In the genomic region with DNA sequence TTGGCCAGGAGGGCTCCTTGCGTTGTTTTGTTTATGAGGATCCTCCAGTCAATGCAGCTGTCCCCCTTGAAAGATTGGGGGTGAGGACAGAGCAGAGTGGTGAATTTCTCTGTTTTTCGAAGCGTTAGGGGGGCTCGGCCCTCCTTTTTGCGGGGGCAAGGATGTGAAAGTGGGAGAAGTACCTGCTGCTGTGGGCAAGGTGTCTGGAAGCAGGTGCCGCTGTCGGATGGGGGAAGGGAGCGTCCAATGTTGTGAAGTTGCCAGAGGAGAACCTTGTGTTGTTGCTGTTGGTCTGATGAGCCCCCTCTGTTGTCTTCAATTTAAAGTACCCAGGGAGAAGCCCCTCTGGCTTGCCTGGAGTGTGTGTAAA, we compare ENCODE assay signal across 8 cellular contexts. TPM values are rescaled to one million over a fixed set of nuclear protein-coding genes. Genes with fewer than 3 reads are reported as not detected.
A peak's percentile ranks its signal among the peaks of the same experiment; 100 is the strongest.
DNase-seq lines count a peak whose midpoint lies in the region; ATAC-seq, FAIRE-seq and TF ChIP-seq lines count a peak whose summit lies in the region.

No MANE protein-coding gene starts in this region.

- intact Hi-C loops in right lobe of liver (cut with DNase I): no loop called here

- peak; percentile 10 to 36 (median 30) for ATAC-seq in right lobe of liver
- no peak for ATAC-seq in upper lobe of left lung (ENCODE audit: low FRiP score in 2 of 2)
- ATAC-seq in GM21447 (IDR thresholded peaks at IDR 0.05; ENCODE audit: unreplicated experiment): no peak

- TF ChIP-seq POLR2A in right lobe of liver (IDR thresholded peaks at IDR 0.05): no peak
- no peak for TF ChIP-seq POLR2A in upper lobe of left lung (IDR thresholded peaks at IDR 0.05)

- no peak for TF ChIP-seq EP300 in upper lobe of left lung (IDR thresholded peaks at IDR 0.05)

- no peak for FAIRE-seq in bronchial epithelial cell (lab: Jason Lieb, UNC)

- no peaks in the 10 kb centered on the region for H3K36me3 ChIP-seq in bronchial epithelial cell (ENCODE audit: control insufficient read depth, insufficient read depth, low read length)
- no peaks in the 10 kb centered on the region for H3K36me3 ChIP-seq in right lobe of liver
- no peaks in the 10 kb centered on the region for H3K36me3 ChIP-seq in upper lobe of left lung

- H3K9me3 ChIP-seq in right lobe of liver (no peaks in the 10 kb centered on the region), upper lobe of left lung (no peaks in the 10 kb centered on the region)

- WGBS in right lobe of liver (ENCODE audit: insufficient coverage, low coverage, low lambda C conversion rate, missing lambda C conversion rate): 3% methylated on average over 8 of the region's 8 CpGs
- WGBS in upper lobe of left lung, 2 donors: 0 to 1% methylated on average over 7 to 8 of the region's 8 CpGs

- H3K4me3 ChIP-seq in bronchial epithelial cell (ENCODE audit: low read depth, low read length): peak overlapping the region; percentile 61
- H3K4me3 ChIP-seq in right lobe of liver: peak overlapping the region; percentile 43 to 65 (median 44)
- peak overlapping the region; percentile 26 to 64 (median 62) for H3K4me3 ChIP-seq in upper lobe of left lung

- DNase-seq in NCI-H345 (lab: John Stamatoyannopoulos, UW) (peak; percentile 20), NCI-H345 treated with DMSO at 0.1 percent for 48 hours (lab: John Stamatoyannopoulos, UW; ENCODE audit: unreplicated experiment) (no peak), bronchial epithelial cell (ENCODE audit: low read depth) (no peak), right lobe of liver (no peak), upper lobe of left lung (no peak)
- DNase-seq in stimulated activated naive CD4-positive, alpha-beta T cell (lab: John Stamatoyannopoulos, UW): no peak
- no peak for DNase-seq in activated naive CD4-positive, alpha-beta T cell treated with anti-CD3 and anti-CD28 coated beads, Interleukin-2, amount 50 U/mL, for 16 hours

- H3K27me3 ChIP-seq in bronchial epithelial cell (ENCODE audit: control insufficient read depth, insufficient read depth, low read length) (no peaks in the 10 kb centered on the region), right lobe of liver (peaks cover 0 to 12% of the 10 kb centered on the region in 2 donors), upper lobe of left lung (peaks cover 0 to 6% (median 0%) of the 10 kb centered on the region in 4 donors)

- H3K27ac ChIP-seq in right lobe of liver: no peak overlapping the region
- no peak overlapping the region for H3K27ac ChIP-seq in upper lobe of left lung

- no peak for TF ChIP-seq CTCF in bronchial epithelial cell (IDR thresholded peaks at IDR 0.05; ENCODE audit: insufficient read depth, low read length, severe bottlenecking)
- no peak for TF ChIP-seq CTCF in right lobe of liver (IDR thresholded peaks at IDR 0.05)
- TF ChIP-seq CTCF in upper lobe of left lung (IDR thresholded peaks at IDR 0.05): no peak

- peaks cover 0 to 3% (median 0%) of the 10 kb centered on the region in 4 donors for H3K4me1 ChIP-seq in right lobe of liver
- peaks cover 0 to 12% (median 0%) of the 10 kb centered on the region in 4 donors for H3K4me1 ChIP-seq in upper lobe of left lung

RNA-seq across cellular contexts. Expression of gene GLRB, which starts 0.6 kb away (rescaled TPM):
- total RNA-seq in bronchial epithelial cell (2.6 and 3.1 TPM in 2 replicates), right lobe of liver (1 to 10 TPM in 2 of 6 experiments, under 1 TPM in 4; 0.12 to 1.7 (median 0.36) TPM), upper lobe of left lung (10 to 100 TPM in 1 of 6 donors, 1 to 10 TPM in 5; 2.8 to 37.7 (median 3.9) TPM)

Comparison
In these comparisons a context has a peak if more than half of its experiments do, and no peak if none do; other contexts are left out.
1. ATAC-seq: peak in right lobe of liver (4 of 4); none in upper lobe of left lung (0 of 2) and GM21447 (single experiment).
2. Peak in every context shown above with its lines, with median percentiles within 50 percentile points of each other: H3K4me3 ChIP-seq.